8 cellular contexts compared by ENCODE assay signal in genomic region chr14:78848234-78848820, GRCh38.
DNase-seq lines count a peak whose midpoint lies in the region; ATAC-seq and TF ChIP-seq lines count a peak whose summit lies in the region.

No MANE protein-coding gene starts in this region.

- no peaks in the 10 kb centered on the region for H3K36me3 Mint-ChIP-seq in CD4-positive, CD25-positive, alpha-beta regulatory T cell
- no peaks in the 10 kb centered on the region for H3K36me3 Mint-ChIP-seq in stimulated activated memory B cell treated with anti-CD40 and anti-IgM and Interleukin-4, amounts not matched to agents 10 μg/mL and 1 μg/mL and 100 μg/mL, for 72 hours

- H3K4me1 ChIP-seq in CD4-positive, CD25-positive, alpha-beta regulatory T cell (ENCODE audit: control insufficient read depth, insufficient read depth, low read length, poor library complexity, severe bottlenecking): no peaks in the 10 kb centered on the region
- H3K4me1 ChIP-seq in gastrocnemius medialis: no peaks in the 10 kb centered on the region

- TF ChIP-seq POLR2A in GM18505 (IDR thresholded peaks at IDR 0.05; ENCODE audit: borderline replicate concordance, extremely low read depth, insufficient read depth, insufficient read length): no peak
- TF ChIP-seq POLR2A in gastrocnemius medialis (IDR thresholded peaks at IDR 0.05): no peak

- H3K27me3 ChIP-seq in CD4-positive, CD25-positive, alpha-beta regulatory T cell (ENCODE audit: control insufficient read depth, insufficient read depth, low read length): no peaks in the 10 kb centered on the region
- H3K27me3 ChIP-seq in gastrocnemius medialis: no peaks in the 10 kb centered on the region

- H3K27me3 Mint-ChIP-seq in CD4-positive, CD25-positive, alpha-beta regulatory T cell: no peaks in the 10 kb centered on the region
- peaks cover 15% of the 10 kb centered on the region for H3K27me3 Mint-ChIP-seq in stimulated activated memory B cell treated with anti-CD40 and anti-IgM and Interleukin-4, amounts not matched to agents 10 μg/mL and 1 μg/mL and 100 μg/mL, for 72 hours

- ATAC-seq in CD4-positive, CD25-positive, alpha-beta regulatory T cell (ENCODE audit: low read depth in 2 of 2): no peak
- ATAC-seq in GM18505 (IDR thresholded peaks at IDR 0.05; ENCODE audit: unreplicated experiment): peak; percentile 92
- ATAC-seq in HG02870 (IDR thresholded peaks at IDR 0.05; ENCODE audit: unreplicated experiment): peak; percentile 90
- ATAC-seq in gastrocnemius medialis: no peak
- ATAC-seq in stimulated activated memory B cell treated with anti-CD40 and anti-IgM and Interleukin-4, amounts not matched to agents 10 μg/mL and 1 μg/mL and 100 μg/mL, for 72 hours: no peak

- H3K36me3 ChIP-seq in CD4-positive, CD25-positive, alpha-beta regulatory T cell (ENCODE audit: control insufficient read depth, insufficient read depth, low read length): no peaks in the 10 kb centered on the region
- no peaks in the 10 kb centered on the region for H3K36me3 ChIP-seq in gastrocnemius medialis

- no peak overlapping the region for H3K4me3 Mint-ChIP-seq in CD4-positive, CD25-positive, alpha-beta regulatory T cell
- no peak overlapping the region for H3K4me3 Mint-ChIP-seq in stimulated activated memory B cell treated with anti-CD40 and anti-IgM and Interleukin-4, amounts not matched to agents 10 μg/mL and 1 μg/mL and 100 μg/mL, for 72 hours

- peak in 2 of 3 donors; percentile 1 to 29 for DNase-seq in CD4-positive, CD25-positive, alpha-beta regulatory T cell
- peak; percentile 13 for DNase-seq in NCI-H1417 treated with DMSO at 0.1 percent for 48 hours (lab: John Stamatoyannopoulos, UW)
- peak; percentile 4 for DNase-seq in activated CD4-positive, alpha-beta T cell treated with anti-CD3 and anti-CD28 coated beads, Interleukin-2, amount 50 U/mL, for 1 hour
- DNase-seq in head of caudate nucleus: peak in 41 of 42 donors; percentile 8 to 76 (median 48)
- DNase-seq in gastrocnemius medialis: no peak

- H3K9me3 Mint-ChIP-seq in CD4-positive, CD25-positive, alpha-beta regulatory T cell: peaks cover 0 to 1% (median 0%) of the 10 kb centered on the region in 7 donors
- no peaks in the 10 kb centered on the region for H3K9me3 Mint-ChIP-seq in stimulated activated memory B cell treated with anti-CD40 and anti-IgM and Interleukin-4, amounts not matched to agents 10 μg/mL and 1 μg/mL and 100 μg/mL, for 72 hours

- TF ChIP-seq CTCF in gastrocnemius medialis (IDR thresholded peaks at IDR 0.05 in 4 of 5, conservative IDR thresholded peaks at IDR 0.05 in 1 of 5): peak; percentile 36 to 68 (median 59)

- H3K4me3 ChIP-seq in CD4-positive, CD25-positive, alpha-beta regulatory T cell (ENCODE audit: low read depth, low read length): no peak overlapping the region
- H3K4me3 ChIP-seq in gastrocnemius medialis: no peak overlapping the region

- no peak overlapping the region for H3K27ac ChIP-seq in CD4-positive, CD25-positive, alpha-beta regulatory T cell (ENCODE audit: insufficient read depth, low read length, poor library complexity, severe bottlenecking)
- no peak overlapping the region for H3K27ac ChIP-seq in gastrocnemius medialis

- no peak overlapping the region for H3K27ac Mint-ChIP-seq in CD4-positive, CD25-positive, alpha-beta regulatory T cell
- H3K27ac Mint-ChIP-seq in stimulated activated memory B cell treated with anti-CD40 and anti-IgM and Interleukin-4, amounts not matched to agents 10 μg/mL and 1 μg/mL and 100 μg/mL, for 72 hours: no peak overlapping the region

- in situ Hi-C loops in gastrocnemius medialis (cut with MboI; ENCODE audit: low sequenced_read_pairs in 4 of 4): no loop called here

- intact Hi-C loops in head of caudate nucleus (cut with DNase I): no loop called here
- intact Hi-C loops in gastrocnemius medialis (cut with DNase I; ENCODE audit: low total_unique reads): no loop called here

- no peaks in the 10 kb centered on the region for H3K9me3 ChIP-seq in CD4-positive, CD25-positive, alpha-beta regulatory T cell (ENCODE audit: control insufficient read depth in 2 of 2, low read length in 2 of 2)
- no peaks in the 10 kb centered on the region for H3K9me3 ChIP-seq in gastrocnemius medialis

- no peaks in the 10 kb centered on the region for H3K4me1 Mint-ChIP-seq in CD4-positive, CD25-positive, alpha-beta regulatory T cell
- H3K4me1 Mint-ChIP-seq in stimulated activated memory B cell treated with anti-CD40 and anti-IgM and Interleukin-4, amounts not matched to agents 10 μg/mL and 1 μg/mL and 100 μg/mL, for 72 hours: no peaks in the 10 kb centered on the region

Comparison
In these comparisons a context has a peak if more than half of its experiments do, and no peak if none do; other contexts are left out.
1. ATAC-seq: peak in GM18505 (single experiment) and HG02870 (single experiment); none in CD4-positive, CD25-positive, alpha-beta regulatory T cell (0 of 2), gastrocnemius medialis (0 of 2) and stimulated activated memory B cell treated with anti-CD40 and anti-IgM and Interleukin-4, amounts not matched to agents 10 μg/mL and 1 μg/mL and 100 μg/mL, for 72 hours (single experiment).
2. DNase-seq: peak in CD4-positive, CD25-positive, alpha-beta regulatory T cell (2 of 3), NCI-H1417 treated with DMSO at 0.1 percent for 48 hours (single experiment), activated CD4-positive, alpha-beta T cell treated with anti-CD3 and anti-CD28 coated beads, Interleukin-2, amount 50 U/mL, for 1 hour (single experiment) and head of caudate nucleus (41 of 42); none in gastrocnemius medialis (0 of 2).